33 cellular contexts compared by ENCODE assay signal in the genomic region with DNA sequence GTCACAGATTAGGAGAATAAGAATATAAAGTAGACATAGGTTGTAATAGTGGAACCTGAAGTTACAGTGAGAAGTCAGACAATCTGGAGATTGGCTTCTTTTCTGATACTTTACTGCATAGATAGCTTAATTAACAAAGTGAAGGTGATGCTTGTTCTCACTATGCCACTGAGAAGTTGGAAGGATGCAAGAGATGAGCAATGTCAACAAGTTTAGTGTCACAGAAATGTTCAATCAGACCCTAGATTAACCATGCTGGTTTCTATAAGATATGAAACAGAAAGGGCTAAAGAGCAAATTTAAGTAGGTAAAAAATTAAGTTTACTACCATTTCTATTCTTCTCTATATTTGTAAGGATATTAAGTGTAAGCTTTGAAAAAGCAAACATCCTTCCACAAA.
"Had no signal": no experiment of that assay in that cellular context is flagged by ENCODE, and none has a peak within 500 bp of the region (broad histone marks: within the 10 kb centered on the region; RNA-seq: fewer than 3 reads in every experiment).

No MANE protein-coding gene starts in this region.

- H3K4me1 ChIP-seq: ascending aorta, colonic mucosa, Peyer's patch, SJSA1 had no signal

- DNase-seq: activated CD4-positive, alpha-beta T cell treated with anti-CD3 and anti-CD28 coated beads, Interleukin-2, amount 10 ng/mL, durations not matched to agents 24 days and 14 days; activated CD4-positive, alpha-beta T cell treated with anti-CD3 and anti-CD28 coated beads, Interleukin-2, amount 50 U/mL, for 4 hours; activated CD8-positive, alpha-beta T cell treated with anti-CD3 and anti-CD28 coated beads for 36 hours; activated effector memory CD4-positive, alpha-beta T cell treated with anti-CD3 and anti-CD28 coated beads, Interleukin-2, amount 50 U/mL, for 16 hours; activated naive CD4-positive, alpha-beta T cell; activated naive CD4-positive, alpha-beta T cell treated with anti-CD3 and anti-CD28 coated beads, Interleukin-2, amount 50 U/mL, for 16 hours; activated naive CD8-positive, alpha-beta T cell treated with anti-CD3 and anti-CD28 coated beads, Interleukin-2, amount 10 ng/mL, durations not matched to agents 7 days and 5 days; activated T-cell treated with anti-CD3 and anti-CD28 coated beads, Interleukin-2, amount 50 U/mL, for 1 hour; activated T-cell treated with anti-CD3 and anti-CD28 coated beads, Interleukin-2, amount 50 U/mL, for 72 hours; amygdala; colonic mucosa; NCI-H1048; NCI-H1105 treated with DMSO at 0.1 percent for 48 hours; NCI-H1436; NCI-H1694; NCI-H1930; NCI-H2081 treated with DMSO at 0.1 percent for 48 hours; NCI-H226; NCI-H446 treated with DMSO at 0.1 percent for 48 hours; NCI-H524 treated with DMSO at 0.1 percent for 48 hours; NK-92 treated with Interleukin-12 subunit alpha and Interleukin-12 subunit beta, amount 100 ng/mL, for 24 hours; PC-3; Peyer's patch; RPMI8226; SHP77 treated with DMSO at 0.1 percent for 48 hours; SK-N-SH had no signal

- H3K36me3 Mint-ChIP-seq: activated naive CD8-positive, alpha-beta T cell treated with anti-CD3 and anti-CD28 coated beads, Interleukin-2, amount 10 ng/mL, durations not matched to agents 7 days and 5 days had no signal

- H3K27ac ChIP-seq: ascending aorta, cardiac muscle cell, colonic mucosa, Peyer's patch, SJSA1 had no signal

- H3K27ac Mint-ChIP-seq: activated CD4-positive, alpha-beta T cell treated with anti-CD3 and anti-CD28 coated beads, Interleukin-2, amount 10 ng/mL, durations not matched to agents 24 days and 14 days; activated CD8-positive, alpha-beta T cell treated with anti-CD3 and anti-CD28 coated beads for 36 hours; activated naive CD8-positive, alpha-beta T cell treated with anti-CD3 and anti-CD28 coated beads, Interleukin-2, amount 10 ng/mL, durations not matched to agents 7 days and 5 days; activated T-cell treated with anti-CD3 and anti-CD28 coated beads, Interleukin-2, amount 50 U/mL, for 72 hours; activated T-helper 17 cell treated with anti-CD3 and anti-CD28 coated beads, Interleukin-2, amount 50 U/mL, for 72 hours; T-helper 1 cell treated with Interleukin-12 subunit alpha and Interleukin-12 subunit beta and Interleukin-4 antibody, amounts not matched to agents 30 μg/mL and 1 μg/mL, for 36 hours; T-helper 2 cell treated with Interferon-gamma antibody and Interleukin-4, amounts not matched to agents 5 μg/mL and 100 μg/mL, for 36 hours had no signal

- H3K9me3 ChIP-seq: ascending aorta, colonic mucosa, Peyer's patch, SJSA1, SK-N-SH had no signal

- H3K27me3 Mint-ChIP-seq: activated CD4-positive, alpha-beta T cell treated with anti-CD3 and anti-CD28 coated beads, Interleukin-2, amount 10 ng/mL, durations not matched to agents 24 days and 14 days; activated CD8-positive, alpha-beta T cell treated with anti-CD3 and anti-CD28 coated beads for 36 hours; activated naive CD8-positive, alpha-beta T cell treated with anti-CD3 and anti-CD28 coated beads, Interleukin-2, amount 10 ng/mL, durations not matched to agents 7 days and 5 days; activated T-helper 17 cell treated with anti-CD3 and anti-CD28 coated beads, Interleukin-2, amount 50 U/mL, for 72 hours; central memory CD8-positive, alpha-beta T cell had no signal

- H3K4me3 Mint-ChIP-seq: activated CD4-positive, alpha-beta T cell treated with anti-CD3 and anti-CD28 coated beads, Interleukin-2, amount 10 ng/mL, durations not matched to agents 24 days and 14 days; activated CD8-positive, alpha-beta T cell treated with anti-CD3 and anti-CD28 coated beads for 36 hours; activated naive CD8-positive, alpha-beta T cell treated with anti-CD3 and anti-CD28 coated beads, Interleukin-2, amount 10 ng/mL, durations not matched to agents 7 days and 5 days; activated T-cell treated with anti-CD3 and anti-CD28 coated beads, Interleukin-2, amount 50 U/mL, for 72 hours; activated T-helper 17 cell treated with anti-CD3 and anti-CD28 coated beads, Interleukin-2, amount 50 U/mL, for 72 hours; central memory CD8-positive, alpha-beta T cell; T-helper 1 cell treated with Interleukin-12 subunit alpha and Interleukin-12 subunit beta and Interleukin-4 antibody, amounts not matched to agents 30 μg/mL and 1 μg/mL, for 36 hours; T-helper 2 cell treated with Interferon-gamma antibody and Interleukin-4, amounts not matched to agents 5 μg/mL and 100 μg/mL, for 36 hours had no signal

- H3K27me3 ChIP-seq: ascending aorta, cardiac muscle cell, colonic mucosa, Peyer's patch, SJSA1 had no signal

- H3K36me3 ChIP-seq: ascending aorta, cardiac muscle cell, colonic mucosa, Peyer's patch, SJSA1 had no signal

- ATAC-seq: activated CD8-positive, alpha-beta T cell treated with anti-CD3 and anti-CD28 coated beads for 36 hours; activated T-cell treated with anti-CD3 and anti-CD28 coated beads, Interleukin-2, amount 50 U/mL, for 72 hours; activated T-helper 17 cell treated with anti-CD3 and anti-CD28 coated beads, Interleukin-2, amount 50 U/mL, for 72 hours; PC-3 had no signal

- H3K4me1 Mint-ChIP-seq: activated CD4-positive, alpha-beta T cell treated with anti-CD3 and anti-CD28 coated beads, Interleukin-2, amount 10 ng/mL, durations not matched to agents 24 days and 14 days; activated naive CD8-positive, alpha-beta T cell treated with anti-CD3 and anti-CD28 coated beads, Interleukin-2, amount 10 ng/mL, durations not matched to agents 7 days and 5 days; activated T-helper 17 cell treated with anti-CD3 and anti-CD28 coated beads, Interleukin-2, amount 50 U/mL, for 72 hours; central memory CD8-positive, alpha-beta T cell had no signal

- H3K4me3 ChIP-seq: ascending aorta, cardiac muscle cell, colonic mucosa, Peyer's patch, SJSA1 had no signal
